Comparison of ENCODE assay signal across 8 cellular contexts in the genomic region with DNA sequence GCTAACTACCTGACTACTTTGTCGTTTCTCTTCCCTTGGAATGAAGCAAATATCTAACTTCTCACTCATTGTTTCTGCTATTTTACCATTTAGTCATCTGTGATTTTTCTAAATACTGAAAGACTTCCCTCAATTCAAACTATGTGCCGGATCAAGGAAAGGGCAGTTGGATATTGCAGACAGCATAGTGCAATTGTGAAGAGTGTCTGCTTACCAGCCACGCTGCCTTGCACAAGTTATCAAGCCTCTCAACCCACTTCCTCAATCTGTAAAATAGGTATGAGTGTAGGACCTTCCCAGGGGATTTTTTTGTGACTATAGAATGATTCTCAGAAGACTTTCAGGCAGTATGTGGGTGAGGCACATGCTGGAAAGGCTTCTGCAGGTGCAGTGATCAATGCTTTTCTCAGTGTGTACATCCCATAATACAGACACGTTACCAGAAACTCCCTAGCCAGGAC. TPM values are rescaled to one million over a fixed set of nuclear protein-coding genes. Genes with fewer than 3 reads are reported as not detected.
DNase-seq lines count a peak whose midpoint lies in the region; ATAC-seq, FAIRE-seq and TF ChIP-seq lines count a peak whose summit lies in the region.

No MANE protein-coding gene starts in this region.

- POLR2A ChIA-PET in CD8-positive, alpha-beta memory T cell (lab: Charles Lee) = no interaction called here
- POLR2A ChIA-PET in endothelial cell of umbilical vein (lab: Charles Lee) = no interaction called here

- H3K27me3 Mint-ChIP-seq in CD8-positive, alpha-beta memory T cell = peaks cover 3% of the 10 kb centered on the region in 2 donors

- H3K27ac Mint-ChIP-seq in CD8-positive, alpha-beta memory T cell = peak overlapping the region in 5 of 8 donors; percentile 13 to 97 (median 30)

- no peak overlapping the region for H3K4me2 ChIP-seq in endothelial cell of umbilical vein (ENCODE audit: insufficient read depth, low read length)

- peak overlapping the region in 1 of 7 donors; percentile 37 for H3K4me3 Mint-ChIP-seq in CD8-positive, alpha-beta memory T cell

- no peak overlapping the region for H2AFZ ChIP-seq in endothelial cell of umbilical vein (ENCODE audit: low read depth, low read length)

- no peak overlapping the region for H3K9ac ChIP-seq in endothelial cell of umbilical vein (replicated peaks; ENCODE audit: extremely low read depth, insufficient read depth, low read length)
- no peak overlapping the region for H3K9ac ChIP-seq in kidney (ENCODE audit: low read length in 2 of 2)

- no peaks in the 10 kb centered on the region for H3K9me1 ChIP-seq in endothelial cell of umbilical vein (replicated peaks; ENCODE audit: control insufficient read depth, extremely low read depth, insufficient read depth, low read length)

- no peak for TF ChIP-seq POLR2A in endothelial cell of umbilical vein (IDR thresholded peaks at IDR 0.05; ENCODE audit: low read depth, low read length)

- dilution Hi-C loops in endothelial cell of umbilical vein (cut with MboI; ENCODE audit: extremely low pct_ligation_motif_present, low sequenced_read_pairs) = no loop called here

- no peak for DNase-seq in CD8-positive, alpha-beta memory T cell
- DNase-seq in endothelial cell of umbilical vein (ENCODE audit: low read depth, low spot score) (no peak), D341Med (ENCODE audit: low spot score) (no peak), left lobe of liver (ENCODE audit: low spot score) (no peak), kidney (no peak)
- DNase-seq in central memory CD4-positive, alpha-beta T cell = no peak

- CTCF ChIA-PET in CD8-positive, alpha-beta memory T cell (lab: Charles Lee) = no interaction called here
- CTCF ChIA-PET in endothelial cell of umbilical vein (lab: Charles Lee) = interaction anchor here (1.5 kb wide), 1 partner anchor 182 kb away, joined by 7 read pairs; no protein-coding TSS in a partner anchor

- no peaks in the 10 kb centered on the region for H3K36me3 Mint-ChIP-seq in CD8-positive, alpha-beta memory T cell

- no peak overlapping the region for H3K4me3 ChIP-seq in CD8-positive, alpha-beta memory T cell (ENCODE audit: low read length)
- H3K4me3 ChIP-seq in endothelial cell of umbilical vein (replicated peaks in 1 of 3; ENCODE audit: insufficient read depth in 1 of 3, low read depth in 1 of 3, low read length in 3 of 3) (no peak overlapping the region), kidney (ENCODE audit: low read length in 2 of 2) (no peak overlapping the region)

- no peaks in the 10 kb centered on the region for H3K9me3 Mint-ChIP-seq in CD8-positive, alpha-beta memory T cell

- no peaks in the 10 kb centered on the region for H3K79me2 ChIP-seq in endothelial cell of umbilical vein (ENCODE audit: control insufficient read depth, insufficient read depth, low read length)

- no TSS peak for BruUV-seq in endothelial cell of umbilical vein (replicated peaks; lab: Mats Ljungman, UMichigan)

- intact Hi-C loops in endothelial cell of umbilical vein (cut with micrococcal nuclease) = no loop called here
- intact Hi-C loops in kidney (cut with DNase I) = no loop called here

- peaks cover 15 to 22% (median 21%) of the 10 kb centered on the region in 3 donors for H3K4me1 Mint-ChIP-seq in CD8-positive, alpha-beta memory T cell

- H3K9me3 ChIP-seq in CD8-positive, alpha-beta memory T cell (ENCODE audit: low read length) = no peaks in the 10 kb centered on the region
- H3K9me3 ChIP-seq in endothelial cell of umbilical vein (replicated peaks; ENCODE audit: control insufficient read depth, insufficient read depth, low read length) (no peaks in the 10 kb centered on the region), kidney (ENCODE audit: control insufficient read depth in 1 of 2, low read length in 2 of 2) (no peaks in the 10 kb centered on the region)

- ATAC-seq in GM19395 (IDR thresholded peaks at IDR 0.05; ENCODE audit: unreplicated experiment) (peak; percentile 55), HG03354 (IDR thresholded peaks at IDR 0.05; ENCODE audit: poor library complexity, severe bottlenecking, unreplicated experiment) (peak; percentile 59), left lobe of liver (no peak)

- H3K27ac ChIP-seq in CD8-positive, alpha-beta memory T cell (ENCODE audit: low read depth, low read length) = no peak overlapping the region
- H3K27ac ChIP-seq in endothelial cell of umbilical vein (ENCODE audit: insufficient read depth, low read depth, low read length) (no peak overlapping the region), kidney (ENCODE audit: low read depth in 2 of 2, low read length in 2 of 2) (no peak overlapping the region)

- TF ChIP-seq CTCF in endothelial cell of umbilical vein (IDR thresholded peaks at IDR 0.05; ENCODE audit: extremely low read depth in 1 of 2, insufficient read depth in 1 of 2, low read depth in 1 of 2, low read length in 2 of 2) = no peak
- TF ChIP-seq CTCF in kidney (IDR thresholded peaks at IDR 0.05; ENCODE audit: borderline replicate concordance, extremely low read depth, insufficient read depth) = no peak

- FAIRE-seq in endothelial cell of umbilical vein (lab: Jason Lieb, UNC) = peak; percentile 57
- no peak for FAIRE-seq in kidney (lab: Jason Lieb, UNC)

- no peaks in the 10 kb centered on the region for H3K27me3 ChIP-seq in CD8-positive, alpha-beta memory T cell (ENCODE audit: insufficient read depth, low read length, poor library complexity, severe bottlenecking)
- H3K27me3 ChIP-seq in endothelial cell of umbilical vein (ENCODE audit: control insufficient read depth in 2 of 2, insufficient read depth in 2 of 2, low read length in 2 of 2) = no peaks in the 10 kb centered on the region

- H4K20me1 ChIP-seq in endothelial cell of umbilical vein (replicated peaks; ENCODE audit: control insufficient read depth, extremely low read depth, insufficient read depth, low read length) = no peaks in the 10 kb centered on the region

- no peaks in the 10 kb centered on the region for H3K36me3 ChIP-seq in CD8-positive, alpha-beta memory T cell (ENCODE audit: insufficient read depth, low read length)
- H3K36me3 ChIP-seq in endothelial cell of umbilical vein (ENCODE audit: control insufficient read depth in 2 of 2, extremely low read depth in 1 of 2, insufficient read depth in 2 of 2, low read length in 2 of 2) = no peaks in the 10 kb centered on the region
- H3K36me3 ChIP-seq in kidney (ENCODE audit: control insufficient read depth in 1 of 2, insufficient read depth in 2 of 2, low read length in 2 of 2) = no peaks in the 10 kb centered on the region

- peaks cover 7% of the 10 kb centered on the region for H3K4me1 ChIP-seq in CD8-positive, alpha-beta memory T cell (ENCODE audit: insufficient read depth, low read length)
- peaks cover 9% of the 10 kb centered on the region for H3K4me1 ChIP-seq in endothelial cell of umbilical vein (ENCODE audit: control insufficient read depth, extremely low read depth, insufficient read depth, low read length)
- peaks cover 19 to 45% of the 10 kb centered on the region in 2 donors for H3K4me1 ChIP-seq in kidney (ENCODE audit: control insufficient read depth in 1 of 2, insufficient read depth in 1 of 2, low read depth in 1 of 2, low read length in 2 of 2)

TF ChIP-seq in endothelial cell of umbilical vein, 7 proteins besides CTCF, POLR2A, EP300 and RAD21:
- TF ChIP-seq POLR2AphosphoS5 (IDR thresholded peaks at IDR 0.05; ENCODE audit: insufficient read depth, low read depth, low read length) (no peak), GATA2 (IDR thresholded peaks at IDR 0.05; ENCODE audit: insufficient read depth, insufficient read length, low read depth, low read length) (no peak), MYC (IDR thresholded peaks at IDR 0.05; ENCODE audit: low read depth, low read length) (no peak), JUN (IDR thresholded peaks at IDR 0.05; ENCODE audit: borderline replicate concordance, insufficient read depth, insufficient read length, low read depth) (no peak), FOS (IDR thresholded peaks at IDR 0.05; ENCODE audit: borderline replicate concordance, insufficient read depth, low read length) (no peak), EZH2 (IDR thresholded peaks at IDR 0.05; ENCODE audit: borderline replicate concordance, low read depth, low read length, severe bottlenecking) (no peak)
- TF ChIP-seq, protein P1, sequence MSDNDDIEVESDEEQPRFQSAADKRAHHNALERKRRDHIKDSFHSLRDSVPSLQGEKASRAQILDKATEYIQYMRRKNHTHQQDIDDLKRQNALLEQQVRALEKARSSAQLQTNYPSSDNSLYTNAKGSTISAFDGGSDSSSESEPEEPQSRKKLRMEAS (IDR thresholded peaks at IDR 0.05; ENCODE audit: insufficient read depth, insufficient read length) = no peak

RNA-seq across cellular contexts. Expression of a gene that starts 54.3 kb away (rescaled TPM):
- not detected for total RNA-seq in CD8-positive, alpha-beta memory T cell
- polyA plus RNA-seq in CD8-positive, alpha-beta memory T cell = not detected
- 4.1 and 5.0 TPM in 2 replicates for total RNA-seq in endothelial cell of umbilical vein
- polyA plus RNA-seq in endothelial cell of umbilical vein = 1.3 and 1.5 TPM in 2 replicates
- 1.1 and 1.3 TPM in 2 replicates for polyA plus RNA-seq in endothelial cell of umbilical vein (2011; cell fraction: cytosol; rRNA removed)
- polyA plus RNA-seq in endothelial cell of umbilical vein (2011; cell fraction: nucleus; rRNA removed) = 5.9 and 6.5 TPM in 2 replicates
- polyA plus RNA-seq in endothelial cell of umbilical vein (2012) = 4.5 and 4.6 TPM in 2 replicates
- 5.4 and 7.0 TPM in 2 replicates for polyA minus RNA-seq in endothelial cell of umbilical vein
- polyA minus RNA-seq in endothelial cell of umbilical vein (2011; cell fraction: cytosol; rRNA and poly(A)+ RNA removed) = 35.1 TPM
- 6.3 and 7.0 TPM in 2 replicates for polyA minus RNA-seq in endothelial cell of umbilical vein (2011; cell fraction: nucleus; rRNA and poly(A)+ RNA removed)
- total RNA-seq in left lobe of liver = 90.5 TPM
- total RNA-seq in kidney = 61.3 TPM
- polyA plus RNA-seq in kidney (ENCODE audit: insufficient read depth, low read depth, low replicate concordance) = 5.9 TPM

Comparison
In these comparisons a context has a peak if more than half of its experiments do, and no peak if none do; other contexts are left out.
1. RNA of a gene that starts 54.3 kb away (total RNA-seq): 90.5 TPM in left lobe of liver (single experiment) and 61.3 TPM in kidney (single experiment); 4.1 to 5.0 TPM in endothelial cell of umbilical vein and not detected in CD8-positive, alpha-beta memory T cell; every median in the first group is over 10 times any median in the second.